11 cellular contexts compared by ENCODE assay signal in the genomic region with DNA sequence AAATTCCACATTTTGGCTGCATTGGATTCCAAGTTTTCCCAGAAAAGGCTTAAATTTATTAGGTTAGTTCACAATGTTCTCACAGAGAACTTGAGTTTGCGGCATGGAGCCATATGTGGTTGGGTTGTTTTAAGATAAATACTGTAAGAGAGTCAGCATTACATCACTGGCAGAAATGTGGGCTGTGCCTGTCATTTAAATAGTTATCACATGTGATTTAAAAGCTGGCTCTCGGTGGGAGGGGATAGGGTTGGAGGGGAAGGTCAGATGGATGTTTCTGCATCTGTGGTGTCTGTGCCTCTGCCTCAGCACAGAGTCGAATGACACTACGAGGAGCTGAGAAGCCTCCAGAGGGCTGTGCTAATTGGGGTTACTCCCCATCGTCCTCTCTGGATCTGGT.
DNase-seq lines count a peak whose midpoint lies in the region; ATAC-seq and TF ChIP-seq lines count a peak whose summit lies in the region.
"Had no signal": no experiment of that assay in that cellular context is flagged by ENCODE, and none has a peak within 500 bp of the region (broad histone marks: within the 10 kb centered on the region; RNA-seq: fewer than 3 reads in every experiment).

No MANE protein-coding gene starts in this region.

- H3K27me3 Mint-ChIP-seq in immature natural killer cell (ENCODE audit: low read depth in 3 of 3): peaks cover 0 to 10% (median 4%) of the 10 kb centered on the region in 3 donors
- H3K27me3 Mint-ChIP-seq: stimulated activated naive CD8-positive, alpha-beta T cell treated with anti-CD3 and anti-CD28 coated beads, Interleukin-15, Interleukin-2, amounts not matched to agents 100 ng/mL and 50 ng/mL, for 24 hours had no signal

- no peaks in the 10 kb centered on the region for H3K27me3 ChIP-seq in body of pancreas

- no peaks in the 10 kb centered on the region for H3K9me3 ChIP-seq in body of pancreas
- H3K9me3 ChIP-seq: prostate gland had no signal

- intact Hi-C loops in body of pancreas (cut with DNase I): no loop called here

- peak overlapping the region; percentile 86 to 96 (median 93) for H3K27ac Mint-ChIP-seq in immature natural killer cell
- H3K27ac Mint-ChIP-seq: stimulated activated naive CD8-positive, alpha-beta T cell treated with anti-CD3 and anti-CD28 coated beads, Interleukin-15, Interleukin-2, amounts not matched to agents 100 ng/mL and 50 ng/mL, for 24 hours had no signal

- H3K4me1 ChIP-seq in body of pancreas: no peaks in the 10 kb centered on the region
- H3K4me1 ChIP-seq: prostate gland had no signal

- H3K36me3 ChIP-seq in body of pancreas (replicated peaks in 1 of 2; ENCODE audit: insufficient read depth in 1 of 2, low read depth in 2 of 2): no peaks in the 10 kb centered on the region
- H3K36me3 ChIP-seq: prostate gland had no signal

- no peak overlapping the region for H3K27ac ChIP-seq in body of pancreas
- H3K27ac ChIP-seq: prostate gland had no signal

- H3K4me1 Mint-ChIP-seq in immature natural killer cell: peaks cover 39 to 44% of the 10 kb centered on the region in 2 donors

- H3K36me3 Mint-ChIP-seq in immature natural killer cell: peaks cover 0 to 10% (median 6%) of the 10 kb centered on the region in 3 donors

- no peak overlapping the region for H3K4me3 ChIP-seq in body of pancreas
- H3K4me3 ChIP-seq: prostate gland had no signal

- DNase-seq in HS-5 (ENCODE audit: low read depth) (peak; percentile 6), body of pancreas (peak in 2 of 4 donors; percentile 20 to 36), immature natural killer cell (peak in 2 of 3 donors; percentile 14 to 17), superior temporal gyrus (ENCODE audit: extremely low spot score) (peak; percentile 74)
- no peak for DNase-seq in stimulated activated naive CD4-positive, alpha-beta T cell (lab: John Stamatoyannopoulos, UW)
- DNase-seq in activated CD8-positive, alpha-beta memory T cell treated with anti-CD3 and anti-CD28 coated beads, Interleukin-2, amount 50 U/mL, for 48 hours: no peak
- DNase-seq: GOT3 had no signal

- ATAC-seq in body of pancreas (peak; percentile 48), GM19395 (IDR thresholded peaks at IDR 0.05; ENCODE audit: unreplicated experiment) (no peak), HG03108 (IDR thresholded peaks at IDR 0.05; ENCODE audit: unreplicated experiment) (no peak)

- H3K4me3 Mint-ChIP-seq in immature natural killer cell: peak overlapping the region in 3 of 5 donors; percentile 53 to 74 (median 65)
- H3K4me3 Mint-ChIP-seq: stimulated activated naive CD8-positive, alpha-beta T cell treated with anti-CD3 and anti-CD28 coated beads, Interleukin-15, Interleukin-2, amounts not matched to agents 100 ng/mL and 50 ng/mL, for 24 hours had no signal

- 64 to 72% methylated on average over 5 of the region's 5 CpGs for WGBS in body of pancreas, 2 donors

- no peaks in the 10 kb centered on the region for H3K9me3 Mint-ChIP-seq in immature natural killer cell
- H3K9me3 Mint-ChIP-seq: stimulated activated naive CD8-positive, alpha-beta T cell treated with anti-CD3 and anti-CD28 coated beads, Interleukin-15, Interleukin-2, amounts not matched to agents 100 ng/mL and 50 ng/mL, for 24 hours had no signal

- TF ChIP-seq POLR2A in body of pancreas (IDR thresholded peaks at IDR 0.05): no peak

- TF ChIP-seq CTCF in body of pancreas (IDR thresholded peaks at IDR 0.05): no peak

Comparison
In these comparisons a context has a peak if more than half of its experiments do, and no peak if none do; other contexts are left out.
1. DNase-seq: peak in HS-5 (single experiment), immature natural killer cell (2 of 3) and superior temporal gyrus (single experiment); none in stimulated activated naive CD4-positive, alpha-beta T cell (0 of 6) and activated CD8-positive, alpha-beta memory T cell treated with anti-CD3 and anti-CD28 coated beads, Interleukin-2, amount 50 U/mL, for 48 hours (single experiment).